ENCODE assay signal across 7 cellular contexts in the genomic region with DNA sequence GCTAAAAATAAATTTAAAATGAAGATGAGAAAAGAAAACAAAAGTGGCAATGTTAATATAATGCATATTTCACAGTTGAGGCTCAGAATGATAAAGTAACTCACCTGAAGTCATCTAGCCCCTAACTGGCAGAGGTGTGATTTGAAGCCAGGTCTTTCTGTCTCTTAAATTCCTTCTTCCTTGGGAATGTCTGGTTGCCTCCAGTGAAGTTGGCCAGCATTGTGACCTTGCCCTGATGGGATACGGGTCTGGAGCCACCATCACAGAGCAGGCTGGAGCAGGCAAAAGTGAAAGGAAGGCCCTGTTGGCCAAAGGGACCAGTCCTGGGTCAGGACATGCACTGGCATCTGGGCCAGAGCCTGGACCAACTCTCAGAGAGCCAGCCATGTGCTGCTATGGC.
"Had no signal": no experiment of that assay in that cellular context is flagged by ENCODE, and none has a peak within 500 bp of the region (broad histone marks: within the 10 kb centered on the region; RNA-seq: fewer than 3 reads in every experiment).

No MANE protein-coding gene starts in this region.

- H2AFZ ChIP-seq: GM23248 had no signal

- H3K36me3 ChIP-seq: HAP-1 had no signal

- DNase-seq: GM23248, GOT3, H7, HFFc6, IMR-90 had no signal

- H3K27ac Mint-ChIP-seq: HFFc6 had no signal

- H3K9me3 ChIP-seq: HAP-1 had no signal

- H3K9me3 Mint-ChIP-seq: HFFc6 had no signal

- H3K4me3 ChIP-seq: GM23248, HAP-1, K562 had no signal

- H3K4me3 Mint-ChIP-seq: HFFc6 had no signal

- H3K4me1 ChIP-seq: HAP-1 had no signal

- H3K27ac ChIP-seq: GM23248 had no signal
